Comparison of ENCODE assay signal across 13 cellular contexts in genomic region chr9:77807846-77808749, GRCh38.
DNase-seq lines count a peak whose midpoint lies in the region; ATAC-seq, FAIRE-seq and TF ChIP-seq lines count a peak whose summit lies in the region.
"Had no signal": no experiment of that assay in that cellular context is flagged by ENCODE, and none has a peak within 500 bp of the region (broad histone marks: within the 10 kb centered on the region; RNA-seq: fewer than 3 reads in every experiment).

No MANE protein-coding gene starts in this region.

- TF ChIP-seq POLR2A in tibial nerve (IDR thresholded peaks at IDR 0.05), result no peak

- no peak overlapping the region for H3K4me3 ChIP-seq in CD8-positive, alpha-beta T cell (ENCODE audit: low read depth, low read length)
- no peak overlapping the region for H3K4me3 ChIP-seq in brain microvascular endothelial cell (ENCODE audit: low read depth, low read length)
- H3K4me3 ChIP-seq in mucosa of descending colon, result no peak overlapping the region
- H3K4me3 ChIP-seq in tibial nerve, result no peak overlapping the region
- H3K4me3 ChIP-seq: SJSA1 had no signal

- TF ChIP-seq CTCF in CD8-positive, alpha-beta T cell (IDR thresholded peaks at IDR 0.05), result no peak
- TF ChIP-seq CTCF in brain microvascular endothelial cell (IDR thresholded peaks at IDR 0.05; ENCODE audit: low read depth, low read length, missing control alignments) (no peak), mucosa of descending colon (IDR thresholded peaks at IDR 0.05) (no peak), tibial nerve (IDR thresholded peaks at IDR 0.05) (no peak)

- H3K36me3 Mint-ChIP-seq in CD8-positive, alpha-beta T cell, result peaks cover 46% of the 10 kb centered on the region

- no peaks in the 10 kb centered on the region for H3K36me3 ChIP-seq in CD8-positive, alpha-beta T cell (ENCODE audit: insufficient read depth, low read length)
- H3K36me3 ChIP-seq in KOPT-K1 (ENCODE audit: insufficient read depth, low read length), result peaks cover 83% of the 10 kb centered on the region
- H3K36me3 ChIP-seq in brain microvascular endothelial cell (replicated peaks), result no peaks in the 10 kb centered on the region
- H3K36me3 ChIP-seq in mucosa of descending colon (ENCODE audit: low read depth), result no peaks in the 10 kb centered on the region
- H3K36me3 ChIP-seq in tibial nerve, result peaks cover 0 to 17% (median 0%) of the 10 kb centered on the region in 3 donors
- H3K36me3 ChIP-seq: SJSA1 had no signal

- no peak overlapping the region for H3K27ac ChIP-seq in CD8-positive, alpha-beta T cell (ENCODE audit: low read depth, low read length)
- H3K27ac ChIP-seq in KOPT-K1 (ENCODE audit: low read depth, low read length, poor library complexity, severe bottlenecking) (peak overlapping the region; percentile 23), brain microvascular endothelial cell (peak overlapping the region; percentile 47), tibial nerve (no peak overlapping the region)
- H3K27ac ChIP-seq: SJSA1 had no signal

- H3K9me3 ChIP-seq in CD8-positive, alpha-beta T cell (ENCODE audit: low read length), result no peaks in the 10 kb centered on the region
- no peaks in the 10 kb centered on the region for H3K9me3 ChIP-seq in KOPT-K1 (ENCODE audit: insufficient read depth, low read length, poor library complexity, severe bottlenecking)
- no peaks in the 10 kb centered on the region for H3K9me3 ChIP-seq in mucosa of descending colon
- H3K9me3 ChIP-seq in tibial nerve, result no peaks in the 10 kb centered on the region
- H3K9me3 ChIP-seq: SJSA1 had no signal

- H3K27me3 ChIP-seq in CD8-positive, alpha-beta T cell (ENCODE audit: insufficient read depth, low read length), result no peaks in the 10 kb centered on the region
- H3K27me3 ChIP-seq in brain microvascular endothelial cell (replicated peaks), result no peaks in the 10 kb centered on the region
- H3K27me3 ChIP-seq in tibial nerve, result no peaks in the 10 kb centered on the region
- H3K27me3 ChIP-seq: SJSA1 had no signal

- DNase-seq in CD8-positive, alpha-beta T cell, result no peak
- DNase-seq in brain microvascular endothelial cell, result no peak
- DNase-seq in mucosa of descending colon, result peak in 1 of 3 donors; percentile 22
- no peak for DNase-seq in stimulated activated CD4-positive, alpha-beta T cell treated with anti-CD3 and anti-CD28 coated beads, Interleukin-2, amount 100 ng/mL, for 24 hours
- no peak for DNase-seq in HTR-8/SVneo (ENCODE audit: insufficient read length, low spot score)
- no peak for DNase-seq in tibial nerve (ENCODE audit: low spot score in 2 of 2)
- DNase-seq: activated CD8-positive, alpha-beta memory T cell treated with anti-CD3 and anti-CD28 coated beads, Interleukin-2, amount 50 U/mL, for 4 hours; left ventricle myocardium superior; retina had no signal

- no peak for FAIRE-seq in HTR-8/SVneo (lab: Jason Lieb, UNC)

- POLR2A ChIA-PET in CD8-positive, alpha-beta T cell (lab: Charles Lee), result no interaction called here

- no peak for TF ChIP-seq EP300 in tibial nerve (IDR thresholded peaks at IDR 0.05)

- no peak for ATAC-seq in CD8-positive, alpha-beta T cell
- peak; percentile 84 for ATAC-seq in mucosa of descending colon
- no peak for ATAC-seq in GM18861 (IDR thresholded peaks at IDR 0.05; ENCODE audit: unreplicated experiment)

- CTCF ChIA-PET in CD8-positive, alpha-beta T cell (lab: Charles Lee), result no interaction called here

- peak overlapping the region; percentile 66 for H3K27ac Mint-ChIP-seq in CD8-positive, alpha-beta T cell

- peaks cover 18% of the 10 kb centered on the region for H3K4me1 ChIP-seq in CD8-positive, alpha-beta T cell (ENCODE audit: insufficient read depth, low read length)
- H3K4me1 ChIP-seq in mucosa of descending colon (ENCODE audit: low read depth), result peaks cover 23% of the 10 kb centered on the region
- peaks cover 0 to 6% (median 0%) of the 10 kb centered on the region in 4 donors for H3K4me1 ChIP-seq in tibial nerve

- H3K4me1 Mint-ChIP-seq in CD8-positive, alpha-beta T cell (ENCODE audit: low read depth), result peaks cover 20% of the 10 kb centered on the region
- H3K4me1 Mint-ChIP-seq: central memory CD8-positive, alpha-beta T cell had no signal

- no peaks in the 10 kb centered on the region for H3K27me3 Mint-ChIP-seq in CD8-positive, alpha-beta T cell (ENCODE audit: low read depth)
- H3K27me3 Mint-ChIP-seq: central memory CD8-positive, alpha-beta T cell had no signal

- intact Hi-C loops in CD8-positive, alpha-beta T cell (cut with DNase I, micrococcal nuclease), result no loop called here
- intact Hi-C loops in mucosa of descending colon (cut with DNase I, micrococcal nuclease), result no loop called here

- 70 to 71% methylated on average over 6 of the region's 6 CpGs for WGBS in tibial nerve, 2 donors

- no peaks in the 10 kb centered on the region for H3K9me3 Mint-ChIP-seq in CD8-positive, alpha-beta T cell
- H3K9me3 Mint-ChIP-seq: central memory CD8-positive, alpha-beta T cell had no signal

- in situ Hi-C loops in brain microvascular endothelial cell (cut with HindIII; ENCODE audit: low pct_ligation_motif_present, low sequenced_read_pairs), result no loop called here

- H3K4me3 Mint-ChIP-seq in CD8-positive, alpha-beta T cell, result no peak overlapping the region
- H3K4me3 Mint-ChIP-seq: central memory CD8-positive, alpha-beta T cell had no signal

Comparison
In these comparisons a context has a peak if more than half of its experiments do, and no peak if none do; other contexts are left out.
1. H3K27ac ChIP-seq: peak in KOPT-K1 (single experiment) and brain microvascular endothelial cell (single experiment); none in CD8-positive, alpha-beta T cell (single experiment) and tibial nerve (0 of 4).